In the genomic region with DNA sequence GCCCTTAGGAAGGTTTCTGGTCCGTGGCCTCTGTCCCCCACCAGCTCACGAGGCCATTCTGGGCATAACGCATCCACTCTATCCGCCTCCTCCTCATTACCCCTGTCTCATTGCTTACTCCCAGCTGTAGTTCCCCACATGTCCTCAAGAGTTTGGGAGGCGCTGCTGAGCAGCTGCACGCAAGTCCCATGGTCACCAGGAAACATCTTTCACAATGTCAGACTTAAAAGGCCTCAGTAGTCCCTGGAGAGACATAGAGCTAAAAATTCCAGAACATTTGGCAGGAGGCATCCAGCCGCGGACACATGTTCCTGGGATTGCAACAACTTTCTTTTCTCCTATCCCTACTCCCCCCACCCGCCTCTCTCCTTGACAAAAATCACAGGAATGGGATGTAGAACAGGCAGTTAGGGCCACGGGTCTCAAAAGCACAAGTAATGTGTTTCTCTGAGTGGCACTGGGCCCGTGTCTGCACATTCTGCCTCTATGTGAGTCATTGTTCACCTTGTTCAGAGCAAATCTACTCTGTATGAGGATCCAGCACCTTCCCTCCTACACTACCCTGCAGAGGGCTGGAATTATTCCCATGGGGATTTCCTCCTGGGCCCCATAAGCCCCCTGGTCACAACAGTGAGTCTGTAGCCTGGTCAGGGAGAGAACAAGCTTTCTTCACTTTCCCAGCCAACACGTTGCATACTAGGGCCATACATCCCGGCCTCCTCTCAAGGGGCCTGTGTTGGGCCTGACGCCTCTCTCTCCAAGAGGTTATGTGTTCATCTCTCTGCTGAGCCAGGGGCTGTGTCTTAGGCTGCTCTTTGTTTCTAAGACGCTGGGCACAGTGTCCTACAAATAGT, we compare ENCODE assay signal across 8 cellular contexts. TPM values are rescaled to one million over a fixed set of nuclear protein-coding genes. Genes with fewer than 3 reads are reported as not detected.
DNase-seq lines count a peak whose midpoint lies in the region; ATAC-seq and TF ChIP-seq lines count a peak whose summit lies in the region.

No MANE protein-coding gene starts in this region.

- peaks cover 30 to 48% (median 35%) of the 10 kb centered on the region in 4 donors for H3K4me1 ChIP-seq in upper lobe of left lung

- H3K36me3 ChIP-seq in upper lobe of left lung: peaks cover 0 to 29% (median 2%) of the 10 kb centered on the region in 4 donors

- DNase-seq in NOMO-1 (lab: John Stamatoyannopoulos, UW; ENCODE audit: unreplicated experiment in 2 of 2): peak; percentile 11 to 24
- DNase-seq in NOMO-1 treated with dmso at 0.1 percent for 144 hours (lab: John Stamatoyannopoulos, UW; ENCODE audit: unreplicated experiment): no peak
- DNase-seq in NOMO-1 treated with DMSO at 0.1 percent for 48 hours (lab: John Stamatoyannopoulos, UW; ENCODE audit: unreplicated experiment): peak; percentile 37
- DNase-seq in activated T-cell treated with anti-CD3 and anti-CD28 coated beads, Interleukin-2, amount 50 U/mL, for 4 hours: peak; percentile 68
- DNase-seq in fibroblast of peridontal ligament (ENCODE audit: extremely low read depth): peak; percentile 84
- peak; percentile 71 for DNase-seq in neural crest cell (ENCODE audit: low read depth, low spot score)
- peak in 1 of 2 donors; percentile 69 for DNase-seq in upper lobe of left lung

- peak in 2 of 4 donors; percentile 31 to 42 for TF ChIP-seq EP300 in upper lobe of left lung (IDR thresholded peaks at IDR 0.05)

- peak overlapping the region; percentile 54 to 93 (median 78) for H3K27ac ChIP-seq in upper lobe of left lung

- no peaks in the 10 kb centered on the region for H3K27me3 Mint-ChIP-seq in activated T-cell treated with anti-CD3 and anti-CD28 coated beads, Interleukin-2, amount 50 U/mL, for 4 hours (ENCODE audit: low read depth)
- H3K27me3 Mint-ChIP-seq in neural crest cell (ENCODE audit: low read depth): peaks cover 5% of the 10 kb centered on the region

- TF ChIP-seq CTCF in neural crest cell (conservative IDR thresholded peaks at IDR 0.05): peak; percentile 79
- TF ChIP-seq CTCF in upper lobe of left lung (IDR thresholded peaks at IDR 0.05): peak; percentile 87 to 97 (median 88)

- WGBS in upper lobe of left lung, 2 donors: 64% methylated on average over 15 of the region's 15 CpGs

- H3K27me3 ChIP-seq in upper lobe of left lung: no peaks in the 10 kb centered on the region

- no peaks in the 10 kb centered on the region for H3K9me3 Mint-ChIP-seq in activated T-cell treated with anti-CD3 and anti-CD28 coated beads, Interleukin-2, amount 50 U/mL, for 4 hours
- H3K9me3 Mint-ChIP-seq in neural crest cell: peaks cover 3% of the 10 kb centered on the region

- H3K27ac Mint-ChIP-seq in neural crest cell (ENCODE audit: unreplicated experiment): no peak overlapping the region

- peak; percentile 11 to 16 for ATAC-seq in activated T-cell treated with anti-CD3 and anti-CD28 coated beads, Interleukin-2, amount 50 U/mL, for 4 hours
- ATAC-seq in upper lobe of left lung (ENCODE audit: low FRiP score in 2 of 2) (peak; percentile 85 to 91), GM21723 (IDR thresholded peaks at IDR 0.05; ENCODE audit: unreplicated experiment) (no peak)

- peak overlapping the region; percentile 54 for H3K4me3 Mint-ChIP-seq in activated T-cell treated with anti-CD3 and anti-CD28 coated beads, Interleukin-2, amount 50 U/mL, for 4 hours
- peak overlapping the region; percentile 5 for H3K4me3 Mint-ChIP-seq in neural crest cell

- peak overlapping the region in 1 of 4 donors; percentile 13 for H3K4me3 ChIP-seq in upper lobe of left lung

- H3K4me1 Mint-ChIP-seq in activated T-cell treated with anti-CD3 and anti-CD28 coated beads, Interleukin-2, amount 50 U/mL, for 4 hours (ENCODE audit: low read depth): peaks cover 93% of the 10 kb centered on the region
- H3K4me1 Mint-ChIP-seq in neural crest cell: peaks cover 5% of the 10 kb centered on the region

- H3K36me3 Mint-ChIP-seq in activated T-cell treated with anti-CD3 and anti-CD28 coated beads, Interleukin-2, amount 50 U/mL, for 4 hours (ENCODE audit: insufficient read depth): peaks cover 54% of the 10 kb centered on the region
- peaks cover 3% of the 10 kb centered on the region for H3K36me3 Mint-ChIP-seq in neural crest cell (ENCODE audit: low read depth)

- TF ChIP-seq POLR2A in upper lobe of left lung (IDR thresholded peaks at IDR 0.05): no peak

- no peaks in the 10 kb centered on the region for H3K9me3 ChIP-seq in upper lobe of left lung

RNA-seq across cellular contexts. Expression of gene LBH, which starts 8.2 kb away (rescaled TPM):
- 100 to 1,000 TPM; 102 to 143 (median 119) TPM for total RNA-seq in activated T-cell treated with anti-CD3 and anti-CD28 coated beads, Interleukin-2, amount 50 U/mL, for 4 hours
- 16.1 and 16.7 TPM in 2 replicates for total RNA-seq in neural crest cell
- total RNA-seq in upper lobe of left lung: 100 to 1,000 TPM in 4 of 6 donors, 10 to 100 TPM in 2; 45.6 to 270 (median 154) TPM
